In the genomic region with DNA sequence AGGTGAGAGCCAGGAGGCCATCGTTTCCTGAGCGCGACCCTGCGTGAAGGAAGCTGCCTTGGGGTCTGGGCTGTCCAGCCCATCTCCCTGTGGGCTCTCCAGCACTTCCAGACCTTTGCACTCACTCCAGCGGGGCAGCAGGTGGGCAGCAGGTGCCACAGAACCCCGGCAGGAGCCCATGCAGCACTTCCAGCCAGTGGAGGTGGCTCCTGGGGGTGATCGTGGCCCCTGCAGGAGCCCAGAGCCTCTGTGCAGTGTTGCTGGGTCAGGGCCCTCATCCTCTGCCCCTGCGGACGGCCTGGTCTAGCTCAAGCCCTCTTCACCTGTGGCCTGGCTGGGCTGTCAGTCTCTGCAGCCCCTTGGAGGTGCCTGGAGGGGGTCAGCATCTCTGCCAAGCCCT, we compare ENCODE assay signal across 22 cellular contexts.
"Had no signal": no experiment of that assay in that cellular context is flagged by ENCODE, and none has a peak within 500 bp of the region (broad histone marks: within the 10 kb centered on the region; RNA-seq: fewer than 3 reads in every experiment).

No MANE protein-coding gene starts in this region.

- H3K4me3 ChIP-seq: adrenal gland, ascending aorta, cardiac muscle cell, gastroesophageal sphincter, testis, transverse colon had no signal

- H3K36me3 ChIP-seq: adrenal gland, ascending aorta, cardiac muscle cell, gastroesophageal sphincter, transverse colon had no signal

- H3K27me3 ChIP-seq: adrenal gland, ascending aorta, cardiac muscle cell, gastroesophageal sphincter, testis, transverse colon had no signal

- DNase-seq: activated CD4-positive, alpha-beta T cell treated with anti-CD3 and anti-CD28 coated beads, Interleukin-2, amount 50 U/mL, for 48 hours; activated CD4-positive, CD25-positive, alpha-beta regulatory T cell; activated CD8-positive, alpha-beta memory T cell treated with anti-CD3 and anti-CD28 coated beads for 24 hours; activated effector memory CD4-positive, alpha-beta T cell treated with Interleukin-2 at 50 U/mL for 16 hours; activated naive CD4-positive, alpha-beta T cell treated with Interleukin-2 at 50 U/mL for 16 hours; cortex of kidney; head of caudate nucleus; hypothalamus; immature natural killer cell; naive B cell; nucleus accumbens; stimulated activated CD4-positive, alpha-beta T cell treated with anti-CD3 and anti-CD28 coated beads, Interleukin-12 subunit alpha, Interleukin-12 subunit beta, amount 100 ng/mL, for 4 hours; stimulated activated CD4-positive, alpha-beta T cell treated with anti-CD3 and anti-CD28 coated beads, Interleukin-4, amount 100 ng/mL, for 1 hour; stimulated activated naive CD8-positive, alpha-beta T cell treated with anti-CD3 and anti-CD28 coated beads, Interleukin-15, Interleukin-2, amounts not matched to agents 100 U/mL and 50 U/mL, for 24 hours; testis; transverse colon had no signal

- FAIRE-seq: endothelial cell of umbilical vein had no signal

- ATAC-seq: gastroesophageal sphincter; right cardiac atrium; stimulated activated naive CD8-positive, alpha-beta T cell treated with anti-CD3 and anti-CD28 coated beads, Interleukin-15, Interleukin-2, amounts not matched to agents 100 U/mL and 50 U/mL, for 24 hours had no signal

- H3K9me3 ChIP-seq: adrenal gland, ascending aorta, gastroesophageal sphincter, testis, transverse colon had no signal

- H3K27ac ChIP-seq: adrenal gland, ascending aorta, cardiac muscle cell, gastroesophageal sphincter, testis had no signal
